Comparison of ENCODE assay signal across 10 cellular contexts in the genomic region with DNA sequence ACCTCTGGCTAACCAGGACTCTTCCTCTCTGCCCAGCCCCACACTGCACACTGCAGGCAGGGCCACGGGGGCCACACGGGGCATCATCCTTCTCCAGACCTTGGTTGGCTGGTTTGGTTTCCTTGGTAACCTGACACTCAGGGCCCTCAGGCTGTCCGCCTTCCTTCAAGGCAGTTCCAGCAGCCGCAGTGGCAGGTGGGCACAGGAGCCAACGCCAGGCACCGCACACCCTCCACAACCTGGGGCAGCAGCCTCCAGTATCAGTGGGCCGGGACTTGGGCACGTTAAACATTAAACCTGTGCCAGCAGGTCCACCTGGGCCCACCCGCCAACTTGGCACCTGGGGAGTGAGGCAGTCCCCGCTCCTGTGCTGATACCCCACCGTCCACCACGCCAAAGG. TPM values are rescaled to one million over a fixed set of nuclear protein-coding genes. Genes with fewer than 3 reads are reported as not detected.
DNase-seq lines count a peak whose midpoint lies in the region; ATAC-seq and TF ChIP-seq lines count a peak whose summit lies in the region.
"Had no signal": no experiment of that assay in that cellular context is flagged by ENCODE, and none has a peak within 500 bp of the region (broad histone marks: within the 10 kb centered on the region; RNA-seq: fewer than 3 reads in every experiment).

No MANE protein-coding gene starts in this region.

- no peaks in the 10 kb centered on the region for H3K36me3 ChIP-seq in Loucy (ENCODE audit: insufficient read depth, low read length)
- peaks cover 0 to 3% of the 10 kb centered on the region in 2 donors for H3K36me3 ChIP-seq in esophagus (ENCODE audit: control insufficient read depth in 2 of 2, insufficient read depth in 2 of 2, low read length in 1 of 2)
- peaks cover 0 to 21% (median 13%) of the 10 kb centered on the region in 4 donors for H3K36me3 ChIP-seq in sigmoid colon

- no peak for ATAC-seq in GM21390 (IDR thresholded peaks at IDR 0.05; ENCODE audit: unreplicated experiment)
- ATAC-seq: naive thymus-derived CD4-positive, alpha-beta T cell had no signal

- no peaks in the 10 kb centered on the region for H3K9me3 ChIP-seq in Loucy (ENCODE audit: insufficient read depth, low read depth, low read length)
- H3K9me3 ChIP-seq in esophagus (ENCODE audit: control insufficient read depth in 2 of 2, insufficient read depth in 1 of 2, low read depth in 1 of 2, low read length in 1 of 2): no peaks in the 10 kb centered on the region
- H3K9me3 ChIP-seq in sigmoid colon: no peaks in the 10 kb centered on the region

- peaks cover 21% of the 10 kb centered on the region; the same call in 1 of the 2 replicates for H3K79me2 ChIP-seq in Loucy (ENCODE audit: insufficient read depth, low read length)

- H3K4me2 ChIP-seq in Loucy (ENCODE audit: low read depth, low read length, poor library complexity, severe bottlenecking): peak overlapping the region; percentile 86

- peak overlapping the region; percentile 70 for H3K9ac ChIP-seq in Loucy (ENCODE audit: low read depth, low read length, poor library complexity, severe bottlenecking)

- intact Hi-C loops in sigmoid colon (cut with DNase I): no loop called here

- no peaks in the 10 kb centered on the region for H3K9me2 ChIP-seq in Loucy (replicated peaks; ENCODE audit: low read depth, low read length)

- no peak for TF ChIP-seq POLR2A in sigmoid colon (IDR thresholded peaks at IDR 0.05)

- peaks cover 24% of the 10 kb centered on the region for H3K4me1 ChIP-seq in Loucy (ENCODE audit: insufficient read depth, low read length, poor library complexity, severe bottlenecking)
- peaks cover 13 to 26% of the 10 kb centered on the region in 2 donors for H3K4me1 ChIP-seq in esophagus (ENCODE audit: control insufficient read depth in 2 of 2, insufficient read depth in 2 of 2, low read length in 1 of 2)
- peaks cover 0 to 37% (median 34%) of the 10 kb centered on the region in 4 donors for H3K4me1 ChIP-seq in sigmoid colon

- H2AFZ ChIP-seq in Loucy (ENCODE audit: low read length): no peak overlapping the region

- DNase-seq in sigmoid colon: no peak
- no peak for DNase-seq in NCI-H2107 treated with DMSO at 0.1 percent for 48 hours (lab: John Stamatoyannopoulos, UW; ENCODE audit: unreplicated experiment)
- no peak for DNase-seq in SK-N-DZ (ENCODE audit: low spot score)
- DNase-seq: activated T-cell treated with anti-CD3 and anti-CD28 coated beads, Interleukin-2, amount 50 U/mL, for 48 hours; Karpas-422; naive thymus-derived CD4-positive, alpha-beta T cell had no signal

- H3F3A ChIP-seq in Loucy (ENCODE audit: low read depth): no peaks in the 10 kb centered on the region

- H4K20me1 ChIP-seq in Loucy (ENCODE audit: insufficient read depth, low read length, poor library complexity, severe bottlenecking): peaks cover 23% of the 10 kb centered on the region

- H3K4me3 ChIP-seq in Loucy (ENCODE audit: low read length, poor library complexity, severe bottlenecking): peak overlapping the region; percentile 82
- peak overlapping the region in 1 of 2 donors; percentile 25 for H3K4me3 ChIP-seq in esophagus (ENCODE audit: low read depth in 1 of 2, low read length in 2 of 2)
- peak overlapping the region in 2 of 4 donors; percentile 10 to 62 for H3K4me3 ChIP-seq in sigmoid colon

- no peak for TF ChIP-seq CTCF in C4-2B (conservative IDR thresholded peaks at IDR 0.05)
- no peak for TF ChIP-seq CTCF in Loucy (conservative IDR thresholded peaks at IDR 0.05; ENCODE audit: low read length)
- no peak for TF ChIP-seq CTCF in sigmoid colon (IDR thresholded peaks at IDR 0.05)

- 45 to 46% methylated on average over 12 of the region's 12 CpGs for WGBS in esophagus, 2 donors
- WGBS in sigmoid colon, 2 donors: 15 to 57% methylated on average over 12 of the region's 12 CpGs

- no peaks in the 10 kb centered on the region for H3K27me3 ChIP-seq in Loucy (ENCODE audit: insufficient read depth, low read length, poor library complexity, severe bottlenecking)
- peaks cover 0 to 3% of the 10 kb centered on the region in 2 donors for H3K27me3 ChIP-seq in esophagus (ENCODE audit: control insufficient read depth in 1 of 2, insufficient read depth in 2 of 2, low read length in 2 of 2)
- peaks cover 15 to 23% (median 21%) of the 10 kb centered on the region in 3 donors for H3K27me3 ChIP-seq in sigmoid colon

- no peak for TF ChIP-seq EP300 in sigmoid colon (IDR thresholded peaks at IDR 0.05)

- peak overlapping the region; percentile 94 for H3K27ac ChIP-seq in C4-2B
- peak overlapping the region; percentile 19 to 45 for H3K27ac ChIP-seq in esophagus (ENCODE audit: low read depth in 2 of 2, low read length in 1 of 2)
- peak overlapping the region; percentile 28 to 72 (median 47) for H3K27ac ChIP-seq in sigmoid colon

RNA-seq across cellular contexts. Expression of a gene that starts 1.9 kb away (rescaled TPM):
- polyA plus RNA-seq in esophagus (10 to 100 TPM; 33.1 to 44.3 TPM), sigmoid colon (100 to 1,000 TPM in 1 of 3 donors, 10 to 100 TPM in 2; 47.9 to 118 (median 91.9) TPM)
- 100 to 1,000 TPM in 1 of 4 donors, 10 to 100 TPM in 3; 21.4 to 101 (median 42.4) TPM for total RNA-seq in sigmoid colon
- polyA plus RNA-seq in SK-N-DZ (2014; cell fraction: cytosol; rRNA removed): 34.3 and 47.9 TPM in 2 replicates
- polyA plus RNA-seq in SK-N-DZ (2014; cell fraction: nucleus; rRNA removed): 420 and 583 TPM in 2 replicates

RNA-seq across cellular contexts. Expression of a gene that starts 9.8 kb away (rescaled TPM):
- polyA plus RNA-seq in esophagus (1 to 10 TPM; 1.5 to 1.6 TPM), sigmoid colon (1 to 10 TPM in 2 of 3 donors, under 1 TPM in 1; 0.92 to 6.4 (median 3.0) TPM)
- 1 to 10 TPM in 3 of 4 donors, not detected in 1; 1.2 to 2.2 (median 2.1) TPM for total RNA-seq in sigmoid colon
- polyA plus RNA-seq in SK-N-DZ (2014; cell fraction: cytosol; rRNA removed): not detected in 2 replicates
- polyA plus RNA-seq in SK-N-DZ (2014; cell fraction: nucleus; rRNA removed): 1.2 TPM in 1 of 2 replicates, not detected in the other
- total RNA-seq: naive thymus-derived CD4-positive, alpha-beta T cell had no signal
- polyA plus RNA-seq: naive thymus-derived CD4-positive, alpha-beta T cell had no signal

RNA-seq across cellular contexts. Expression of a gene that starts 12.2 kb away (rescaled TPM):
- polyA plus RNA-seq in esophagus (under 1 TPM; 0.08 to 0.39 TPM), sigmoid colon (1 to 10 TPM in 1 of 3 donors, not detected in 2; 1.3 TPM)
- total RNA-seq in sigmoid colon: 1 to 10 TPM in 1 of 4 donors, under 1 TPM in 2, not detected in 1; 0.36 to 1.3 (median 0.41) TPM
- 0.22 TPM in 1 of 2 replicates, not detected in the other for polyA plus RNA-seq in SK-N-DZ (2014; cell fraction: cytosol; rRNA removed)
- 0.15 TPM in 2 replicates for polyA plus RNA-seq in SK-N-DZ (2014; cell fraction: nucleus; rRNA removed)

RNA-seq across cellular contexts. Expression of a gene that starts 16.0 kb away (rescaled TPM):
- 10 to 100 TPM in 1 of 2 donors, 1 to 10 TPM in 1; 7.7 to 14.7 TPM for polyA plus RNA-seq in esophagus
- total RNA-seq in sigmoid colon: 10 to 100 TPM in 3 of 4 donors, 1 to 10 TPM in 1; 9.2 to 19.7 (median 13.2) TPM
- 10 to 100 TPM in 1 of 3 donors, 1 to 10 TPM in 2; 6.0 to 28.6 (median 9.0) TPM for polyA plus RNA-seq in sigmoid colon
- polyA plus RNA-seq in SK-N-DZ (2014; cell fraction: cytosol; rRNA removed): 13.0 and 16.4 TPM in 2 replicates
- 89.2 and 146 TPM in 2 replicates for polyA plus RNA-seq in SK-N-DZ (2014; cell fraction: nucleus; rRNA removed)

RNA-seq across cellular contexts. Expression of a gene that starts 26.3 kb away (rescaled TPM):
- polyA plus RNA-seq in esophagus: 1 to 10 TPM; 7.5 to 9.0 TPM
- under 1 TPM in 1 of 4 donors, not detected in 3; 0.81 TPM for total RNA-seq in sigmoid colon
- 10 to 100 TPM in 1 of 3 donors, 1 to 10 TPM in 2; 3.6 to 16.4 (median 3.7) TPM for polyA plus RNA-seq in sigmoid colon
- polyA plus RNA-seq in SK-N-DZ (2014; cell fraction: cytosol; rRNA removed): 58.9 and 76.5 TPM in 2 replicates
- polyA plus RNA-seq in SK-N-DZ (2014; cell fraction: nucleus; rRNA removed): 89.1 and 125 TPM in 2 replicates

Comparison
In these comparisons a context has a peak if more than half of its experiments do, and no peak if none do; other contexts are left out.
1. H3K27ac ChIP-seq: peak in every context shown above with its lines; median percentile 94 in C4-2B; 47 in sigmoid colon; 32 in esophagus.